In the genomic region with DNA sequence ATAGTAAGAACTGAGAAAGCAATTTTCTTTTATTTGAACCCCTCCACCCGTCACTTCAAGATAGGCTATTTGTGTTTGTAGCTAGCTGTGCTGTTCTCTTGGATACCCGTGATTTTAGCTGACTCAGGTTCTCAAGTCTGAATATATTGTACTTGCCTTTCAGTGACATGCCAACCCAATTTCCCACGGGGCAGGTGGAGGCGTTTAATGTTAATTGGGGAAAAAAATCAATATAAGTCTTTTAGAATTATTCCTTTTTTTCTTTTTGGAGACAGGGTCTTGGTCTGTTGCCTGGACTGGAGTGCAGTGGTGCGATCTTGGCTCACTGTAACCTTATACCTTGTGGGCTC, we compare ENCODE assay signal across 20 cellular contexts.
"Had no signal": no experiment of that assay in that cellular context is flagged by ENCODE, and none has a peak within 500 bp of the region (broad histone marks: within the 10 kb centered on the region; RNA-seq: fewer than 3 reads in every experiment).

No MANE protein-coding gene starts in this region.

- H3K27me3 ChIP-seq: body of pancreas, dorsolateral prefrontal cortex, esophagus muscularis mucosa, pancreas, tibial artery had no signal

- H3K27ac ChIP-seq: body of pancreas, esophagus muscularis mucosa, pancreas, skin epidermis, tibial artery, WERI-Rb-1 had no signal

- H3K4me3 ChIP-seq: body of pancreas, dorsolateral prefrontal cortex, esophagus muscularis mucosa, pancreas, skin epidermis, tibial artery had no signal

- H3K4me1 ChIP-seq: pancreas had no signal

- H3K9me3 ChIP-seq: body of pancreas, esophagus muscularis mucosa, pancreas, tibial artery had no signal

- DNase-seq: activated CD4-positive, alpha-beta T cell treated with anti-CD3 and anti-CD28 coated beads, Interleukin-2, amount 10 ng/mL, durations not matched to agents 7 days and 5 days; activated CD4-positive, CD25-positive, alpha-beta regulatory T cell treated with anti-CD3 and anti-CD28 coated beads, Interleukin-2, amount 50 U/mL, for 72 hours; activated CD8-positive, alpha-beta memory T cell treated with anti-CD3 and anti-CD28 coated beads, Interleukin-2, amount 10 ng/mL, durations not matched to agents 7 days and 5 days; activated CD8-positive, alpha-beta T cell treated with anti-CD3 and anti-CD28 coated beads for 36 hours; activated gamma-delta T cell treated with Interleukin-2 at 50 U/mL for 16 hours; activated T-cell treated with anti-CD3 and anti-CD28 coated beads for 4 hours; body of pancreas; central memory CD4-positive, alpha-beta T cell; effector memory CD8-positive, alpha-beta T cell; left colon; mammary epithelial cell; naive thymus-derived CD8-positive, alpha-beta T cell; pancreas; stimulated activated CD4-positive, alpha-beta T cell treated with anti-CD3 and anti-CD28 coated beads, Interleukin-1b, Interleukin-23, amount 100 ng/mL, for 48 hours; T-cell; tibial artery; WERI-Rb-1 had no signal

- ATAC-seq: activated CD8-positive, alpha-beta memory T cell treated with anti-CD3 and anti-CD28 coated beads, Interleukin-2, amount 10 ng/mL, durations not matched to agents 7 days and 5 days; activated CD8-positive, alpha-beta T cell treated with anti-CD3 and anti-CD28 coated beads for 36 hours; effector memory CD8-positive, alpha-beta T cell; naive thymus-derived CD8-positive, alpha-beta T cell had no signal
